Comparison of ENCODE assay signal across 14 cellular contexts in the genomic region with DNA sequence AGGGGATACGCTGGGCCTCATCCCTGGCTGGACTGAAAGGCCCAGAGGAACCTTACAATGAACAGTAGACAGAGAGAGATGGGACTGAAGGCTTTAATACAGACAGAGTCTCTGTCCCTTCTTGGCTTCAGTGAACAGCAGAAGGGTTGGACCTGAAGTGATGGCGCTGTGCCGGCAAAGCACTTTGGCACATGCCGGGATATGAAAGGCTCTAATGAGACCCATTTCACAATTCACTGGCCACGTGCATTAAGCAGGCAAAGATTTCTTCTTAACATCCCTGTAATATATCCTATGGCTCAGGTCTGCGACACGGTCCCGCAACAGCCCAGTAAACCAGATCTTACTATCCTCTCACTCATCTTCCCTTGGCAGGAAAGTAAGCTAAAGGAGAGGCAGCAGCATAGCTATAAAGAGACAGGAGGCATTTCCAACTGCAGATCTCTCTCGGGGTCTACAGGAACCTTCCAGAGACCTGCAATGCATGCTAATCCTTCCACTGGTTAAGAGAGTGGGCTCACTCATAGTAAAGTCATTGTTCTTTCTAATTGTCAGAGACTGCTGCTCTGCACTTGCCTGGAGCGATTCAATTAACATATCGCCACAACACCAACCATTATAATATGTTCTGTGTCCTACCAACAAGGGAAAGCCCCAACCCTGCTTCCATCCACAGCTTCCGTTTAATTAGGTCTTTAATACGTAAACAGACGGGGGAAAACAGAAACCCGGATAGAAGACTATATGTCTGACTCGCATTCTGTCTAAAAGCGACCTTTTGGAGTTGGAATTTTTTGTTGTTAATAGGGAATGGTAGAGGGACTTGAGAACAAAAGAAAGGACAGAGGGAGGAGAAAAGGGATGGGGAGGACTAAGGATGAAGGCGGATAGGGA.
DNase-seq lines count a peak whose midpoint lies in the region; ATAC-seq and TF ChIP-seq lines count a peak whose summit lies in the region.
"Had no signal": no experiment of that assay in that cellular context is flagged by ENCODE, and none has a peak within 500 bp of the region (broad histone marks: within the 10 kb centered on the region; RNA-seq: fewer than 3 reads in every experiment).

No MANE protein-coding gene starts in this region.

- no peak overlapping the region for H2BK120ac ChIP-seq in mesenchymal stem cell (ENCODE audit: low read depth, low read length)

- CTCF ChIA-PET in MCF 10A (lab: Yijun Ruan, JAX) = interaction anchor here (1.9 to 2.6 kb wide), 2 partner anchors 14 kb away, joined by 8 read pairs; no protein-coding TSS in a partner anchor

- H3K36me3 ChIP-seq in mesenchymal stem cell (ENCODE audit: control insufficient read depth in 1 of 2, insufficient read depth in 2 of 2, low read depth in 1 of 2, low read length in 2 of 2) = no peaks in the 10 kb centered on the region

- no peaks in the 10 kb centered on the region for H3K4me1 ChIP-seq in mesenchymal stem cell (ENCODE audit: control insufficient read depth, insufficient read depth, low read depth, low read length)

- intact Hi-C loops in MCF 10A (cut with micrococcal nuclease) = no loop called here

- no TSS peak for BruUV-seq in MCF 10A (replicated peaks; lab: Mats Ljungman, UMichigan)

- no peak overlapping the region for H4K91ac ChIP-seq in mesenchymal stem cell (ENCODE audit: low read length)

- no peaks in the 10 kb centered on the region for H3K27me3 Mint-ChIP-seq in MCF 10A (ENCODE audit: insufficient read depth, unreplicated experiment)
- H3K27me3 Mint-ChIP-seq in stimulated activated naive CD8-positive, alpha-beta T cell treated with anti-CD3 and anti-CD28 coated beads, Interleukin-15, amount 100 ng/mL, for 72 hours = no peaks in the 10 kb centered on the region
- H3K27me3 Mint-ChIP-seq: activated B cell treated with CpG ODN at 0.5 μM for 24 hours had no signal

- H3K9ac ChIP-seq in mesenchymal stem cell (ENCODE audit: low read length) = no peak overlapping the region
- H3K9ac ChIP-seq: KMS-11 had no signal

- H3K9me3 Mint-ChIP-seq in MCF 10A (ENCODE audit: unreplicated experiment) = no peaks in the 10 kb centered on the region
- peaks cover 11 to 14% of the 10 kb centered on the region in 2 donors for H3K9me3 Mint-ChIP-seq in stimulated activated naive CD8-positive, alpha-beta T cell treated with anti-CD3 and anti-CD28 coated beads, Interleukin-15, amount 100 ng/mL, for 72 hours
- H3K9me3 Mint-ChIP-seq: activated B cell treated with CpG ODN at 0.5 μM for 24 hours had no signal

- H3K27ac ChIP-seq in mesenchymal stem cell (ENCODE audit: low read length, poor library complexity, severe bottlenecking) = no peak overlapping the region
- H3K27ac ChIP-seq in temporal lobe (ENCODE audit: low read depth, low read length) = peak overlapping the region; percentile 72
- H3K27ac ChIP-seq: KMS-11 had no signal

- H3K4me2 ChIP-seq in mesenchymal stem cell (ENCODE audit: low read length, poor library complexity, severe bottlenecking) = no peak overlapping the region

- H4K8ac ChIP-seq in mesenchymal stem cell (ENCODE audit: low read length) = no peak overlapping the region

- H3K4me3 Mint-ChIP-seq in MCF 10A (ENCODE audit: unreplicated experiment) = no peak overlapping the region
- H3K4me3 Mint-ChIP-seq in stimulated activated naive CD8-positive, alpha-beta T cell treated with anti-CD3 and anti-CD28 coated beads, Interleukin-15, amount 100 ng/mL, for 72 hours = no peak overlapping the region
- H3K4me3 Mint-ChIP-seq: activated B cell treated with CpG ODN at 0.5 μM for 24 hours; activated T-cell treated with anti-CD3 and anti-CD28 coated beads, Interleukin-2, amount 50 U/mL, for 4 hours; immature natural killer cell had no signal

- H2BK5ac ChIP-seq in mesenchymal stem cell (ENCODE audit: low read depth, low read length, poor library complexity, severe bottlenecking) = no peak overlapping the region

- ATAC-seq in stimulated activated naive CD8-positive, alpha-beta T cell treated with anti-CD3 and anti-CD28 coated beads, Interleukin-15, amount 100 ng/mL, for 72 hours = no peak
- no peak for ATAC-seq in HG02678 (IDR thresholded peaks at IDR 0.05; ENCODE audit: unreplicated experiment)
- ATAC-seq: activated T-cell treated with anti-CD3 and anti-CD28 coated beads, Interleukin-2, amount 50 U/mL, for 4 hours had no signal

- H3K4ac ChIP-seq in mesenchymal stem cell (ENCODE audit: low read depth in 1 of 2, low read length in 2 of 2) = no peak overlapping the region

- no peak overlapping the region for H3K18ac ChIP-seq in mesenchymal stem cell (ENCODE audit: low read depth in 1 of 2, low read length in 2 of 2)

- H3K4me1 Mint-ChIP-seq in MCF 10A (ENCODE audit: insufficient read depth, unreplicated experiment) = peaks cover 6% of the 10 kb centered on the region
- no peaks in the 10 kb centered on the region for H3K4me1 Mint-ChIP-seq in stimulated activated naive CD8-positive, alpha-beta T cell treated with anti-CD3 and anti-CD28 coated beads, Interleukin-15, amount 100 ng/mL, for 72 hours
- H3K4me1 Mint-ChIP-seq: activated B cell treated with CpG ODN at 0.5 μM for 24 hours, immature natural killer cell had no signal

- DNase-seq in NCI-H1092 (lab: John Stamatoyannopoulos, UW) (peak; percentile 88), MCF 10A (ENCODE audit: unreplicated experiment) (no peak), mesenchymal stem cell (peak; percentile 50), NCI-H2107 treated with DMSO at 0.1 percent for 48 hours (lab: John Stamatoyannopoulos, UW; ENCODE audit: unreplicated experiment) (no peak)
- DNase-seq in stimulated activated naive CD8-positive, alpha-beta T cell treated with anti-CD3 and anti-CD28 coated beads, Interleukin-15, amount 100 ng/mL, for 72 hours = no peak
- DNase-seq: activated B cell treated with CpG ODN at 0.5 μM for 24 hours; activated T-cell treated with anti-CD3 and anti-CD28 coated beads, Interleukin-2, amount 50 U/mL, for 4 hours; immature natural killer cell; NCI-H2171; stimulated activated CD4-positive, alpha-beta T cell treated with anti-CD3 and anti-CD28 coated beads, Interleukin-4, amount 100 ng/mL, for 1 hour; stimulated activated naive CD4-positive, alpha-beta T cell treated with Interleukin-2 at 50 U/mL for 16 hours had no signal

- POLR2A ChIA-PET in MCF 10A (lab: Yijun Ruan, JAX) = no interaction called here

- no peak overlapping the region for H3K4me3 ChIP-seq in mesenchymal stem cell (ENCODE audit: insufficient read depth in 1 of 2, low read depth in 1 of 2, low read length in 2 of 2)

- H2BK12ac ChIP-seq in mesenchymal stem cell (ENCODE audit: low read length in 2 of 2) = peak overlapping the region in 1 of 2 experiments; percentile 3

- no peak overlapping the region for H2AFZ ChIP-seq in mesenchymal stem cell (ENCODE audit: low read depth, low read length)

- no peaks in the 10 kb centered on the region for H3K79me1 ChIP-seq in mesenchymal stem cell (replicated peaks; ENCODE audit: low read length, poor library complexity, severe bottlenecking)

- WGBS in mesenchymal stem cell = 88% methylated on average over 18 of the region's 18 CpGs

- H3K14ac ChIP-seq in mesenchymal stem cell (ENCODE audit: low read length in 2 of 2) = peak overlapping the region in 1 of 2 experiments; percentile 41

- H3K27ac Mint-ChIP-seq in MCF 10A (ENCODE audit: low read depth, unreplicated experiment) = peak overlapping the region; percentile 4
- no peak overlapping the region for H3K27ac Mint-ChIP-seq in stimulated activated naive CD8-positive, alpha-beta T cell treated with anti-CD3 and anti-CD28 coated beads, Interleukin-15, amount 100 ng/mL, for 72 hours
- H3K27ac Mint-ChIP-seq: activated B cell treated with CpG ODN at 0.5 μM for 24 hours, immature natural killer cell had no signal

- H3K9me3 ChIP-seq in mesenchymal stem cell (ENCODE audit: control insufficient read depth, low read length) = no peaks in the 10 kb centered on the region

- TF ChIP-seq CTCF in MCF 10A (IDR thresholded peaks at IDR 0.05; ENCODE audit: unreplicated experiment) = no peak

- H2BK15ac ChIP-seq in mesenchymal stem cell (ENCODE audit: low read depth, poor library complexity, severe bottlenecking) = no peak overlapping the region

- H3K23ac ChIP-seq in mesenchymal stem cell (ENCODE audit: low read length in 2 of 2) = no peak overlapping the region

- no peak overlapping the region for H2AK5ac ChIP-seq in mesenchymal stem cell (ENCODE audit: low read length, severe bottlenecking)

- peaks cover 0 to 10% of the 10 kb centered on the region in 2 experiments for H3K27me3 ChIP-seq in mesenchymal stem cell (ENCODE audit: control insufficient read depth in 1 of 2, insufficient read depth in 1 of 2, low read length in 2 of 2)

- no peaks in the 10 kb centered on the region for H3K36me3 Mint-ChIP-seq in MCF 10A (ENCODE audit: insufficient read depth, unreplicated experiment)
- H3K36me3 Mint-ChIP-seq: immature natural killer cell had no signal

Comparison
In these comparisons a context has a peak if more than half of its experiments do, and no peak if none do; other contexts are left out.
1. DNase-seq: peak in NCI-H1092 (single experiment) and mesenchymal stem cell (single experiment); none in MCF 10A (single experiment), NCI-H2107 treated with DMSO at 0.1 percent for 48 hours (single experiment) and stimulated activated naive CD8-positive, alpha-beta T cell treated with anti-CD3 and anti-CD28 coated beads, Interleukin-15, amount 100 ng/mL, for 72 hours (0 of 2).